Comparison of ENCODE assay signal across 25 cellular contexts in the genomic region with DNA sequence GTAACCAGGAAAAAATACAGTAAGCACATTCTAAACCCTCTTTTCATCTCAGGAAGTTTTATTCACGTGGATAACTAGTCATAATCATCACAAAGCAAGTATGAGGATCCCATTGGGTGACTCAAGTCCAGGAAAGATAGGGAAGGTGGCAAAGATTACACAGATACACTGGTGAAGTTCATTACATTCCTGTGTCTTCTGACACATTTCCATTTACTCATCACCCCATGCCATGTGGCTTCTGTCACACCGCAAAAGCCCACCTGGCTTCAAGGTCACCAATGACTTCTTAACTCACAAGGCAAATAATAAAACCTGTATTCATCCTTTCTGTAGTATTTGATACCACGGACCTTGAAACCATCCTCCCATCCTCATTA. TPM values are rescaled to one million over a fixed set of nuclear protein-coding genes. Genes with fewer than 3 reads are reported as not detected.
A peak's percentile ranks its signal among the peaks of the same experiment; 100 is the strongest.
DNase-seq lines count a peak whose midpoint lies in the region; ATAC-seq and TF ChIP-seq lines count a peak whose summit lies in the region.
"Had no signal": no experiment of that assay in that cellular context is flagged by ENCODE, and none has a peak within 500 bp of the region (broad histone marks: within the 10 kb centered on the region; RNA-seq: fewer than 3 reads in every experiment).

No MANE protein-coding gene starts in this region.

- H3K9me3 Mint-ChIP-seq in HFFc6, result no peaks in the 10 kb centered on the region
- H3K9me3 Mint-ChIP-seq: activated naive CD8-positive, alpha-beta T cell treated with anti-CD3 and anti-CD28 coated beads, Interleukin-2, amount 50 U/mL, for 24 hours; natural killer cell treated with Interleukin-12 subunit alpha and Interleukin-12 subunit beta and Interleukin-15 and Interleukin-18, amount 100 ng/mL, for 72 hours; stimulated activated naive B cell treated with anti-CD40 and anti-IgM and Interleukin-4, amounts not matched to agents 10 μg/mL and 1 μg/mL and 100 μg/mL, for 72 hours had no signal

- H3K36me3 Mint-ChIP-seq in HFFc6 (ENCODE audit: low read depth), result peaks cover 34% of the 10 kb centered on the region
- H3K36me3 Mint-ChIP-seq: activated CD8-positive, alpha-beta memory T cell treated with anti-CD3 and anti-CD28 coated beads, Interleukin-2, amount 10 ng/mL, durations not matched to agents 7 days and 5 days; natural killer cell treated with Interleukin-12 subunit alpha and Interleukin-12 subunit beta and Interleukin-15 and Interleukin-18, amount 100 ng/mL, for 72 hours; stimulated activated naive B cell treated with anti-CD40 and anti-IgM and Interleukin-4, amounts not matched to agents 10 μg/mL and 1 μg/mL and 100 μg/mL, for 72 hours had no signal

- H3K27me3 ChIP-seq in SJSA1 (replicated peaks) (no peaks in the 10 kb centered on the region), fibroblast of lung (ENCODE audit: control insufficient read depth, insufficient read depth, low read length) (no peaks in the 10 kb centered on the region)
- H3K27me3 ChIP-seq: BLaER1, right lobe of liver had no signal

- DNase-seq in HFFc6 (peak; percentile 61), SJSA1 (ENCODE audit: low read depth in 1 of 2, low spot score in 2 of 2) (peak in 1 of 2 experiments; percentile 34), fibroblast of lung (ENCODE audit: low read depth in 2 of 2) (peak in 1 of 2 donors; percentile 86)
- no peak for DNase-seq in activated CD4-positive, alpha-beta T cell treated with anti-CD3 and anti-CD28 coated beads for 1 hour
- DNase-seq: activated CD4-positive, alpha-beta T cell treated with anti-CD3 and anti-CD28 coated beads for 4 hours; activated CD8-positive, alpha-beta memory T cell treated with anti-CD3 and anti-CD28 coated beads, Interleukin-2, amount 10 ng/mL, durations not matched to agents 7 days and 5 days; activated naive CD8-positive, alpha-beta T cell treated with anti-CD3 and anti-CD28 coated beads, Interleukin-2, amount 50 U/mL, for 24 hours; gastrocnemius medialis; Karpas-422; mesenchymal stem cell; NCI-H1417 treated with DMSO at 0.1 percent for 48 hours; NCI-H69; OCI-M1; right lobe of liver; stimulated activated naive B cell treated with anti-CD40 and anti-IgM and Interleukin-4, amounts not matched to agents 10 μg/mL and 1 μg/mL and 100 μg/mL, for 72 hours had no signal

- H3K27me3 Mint-ChIP-seq in HFFc6 (ENCODE audit: insufficient read depth), result no peaks in the 10 kb centered on the region; the same call in 1 of the 2 replicates

- no peak overlapping the region for H2AFZ ChIP-seq in fibroblast of lung (ENCODE audit: low read length)
- H2AFZ ChIP-seq: parathyroid adenoma had no signal

- H4K20me1 ChIP-seq in fibroblast of lung (ENCODE audit: control insufficient read depth, extremely low read depth, insufficient read depth, low read length), result no peaks in the 10 kb centered on the region
- H4K20me1 ChIP-seq: BLaER1 had no signal

- no peak overlapping the region for H3K4me3 ChIP-seq in SJSA1
- no peak overlapping the region for H3K4me3 ChIP-seq in fibroblast of lung (replicated peaks in 1 of 4; ENCODE audit: control extremely low read depth in 1 of 4, insufficient read depth in 1 of 4, low read depth in 3 of 4, low read length in 4 of 4)
- H3K4me3 ChIP-seq: BLaER1, gastrocnemius medialis, right lobe of liver, SK-N-MC had no signal

- H3K9ac ChIP-seq in fibroblast of lung (ENCODE audit: insufficient read depth, low read length), result no peak overlapping the region
- H3K9ac ChIP-seq: BLaER1, parathyroid adenoma had no signal

- H3K79me2 ChIP-seq in fibroblast of lung (ENCODE audit: control insufficient read depth, insufficient read depth, low read length), result peaks cover 61% of the 10 kb centered on the region
- H3K79me2 ChIP-seq: parathyroid adenoma had no signal

- H3K36me3 ChIP-seq in SJSA1 (no peaks in the 10 kb centered on the region), fibroblast of lung (ENCODE audit: control insufficient read depth, insufficient read depth, low read length) (no peaks in the 10 kb centered on the region)
- H3K36me3 ChIP-seq: BLaER1, gastrocnemius medialis, right lobe of liver had no signal

- TF ChIP-seq CTCF in HFFc6 (IDR thresholded peaks at IDR 0.05), result no peak
- TF ChIP-seq CTCF in fibroblast of lung (conservative IDR thresholded peaks at IDR 0.05 in 1 of 2, IDR thresholded peaks at IDR 0.05 in 1 of 2; ENCODE audit: low read depth in 1 of 2, low read length in 2 of 2), result no peak

- H3K27ac Mint-ChIP-seq in HFFc6, result peak overlapping the region; percentile 80
- H3K27ac Mint-ChIP-seq: activated CD8-positive, alpha-beta memory T cell treated with anti-CD3 and anti-CD28 coated beads, Interleukin-2, amount 10 ng/mL, durations not matched to agents 7 days and 5 days; activated naive CD8-positive, alpha-beta T cell treated with anti-CD3 and anti-CD28 coated beads, Interleukin-2, amount 50 U/mL, for 24 hours; dendritic cell treated with granulocyte-macrophage colony-stimulating factor and Interleukin-4, amounts not matched to agents 40 ng/mL and 50 ng/mL, for 4 days; natural killer cell treated with Interleukin-12 subunit alpha and Interleukin-12 subunit beta and Interleukin-15 and Interleukin-18, amount 100 ng/mL, for 72 hours; stimulated activated naive B cell treated with anti-CD40 and anti-IgM and Interleukin-4, amounts not matched to agents 10 μg/mL and 1 μg/mL and 100 μg/mL, for 72 hours had no signal

- peak overlapping the region; percentile 49 for H3K4me3 Mint-ChIP-seq in HFFc6
- H3K4me3 Mint-ChIP-seq: activated CD8-positive, alpha-beta memory T cell treated with anti-CD3 and anti-CD28 coated beads, Interleukin-2, amount 10 ng/mL, durations not matched to agents 7 days and 5 days; activated naive CD8-positive, alpha-beta T cell treated with anti-CD3 and anti-CD28 coated beads, Interleukin-2, amount 50 U/mL, for 24 hours; dendritic cell treated with granulocyte-macrophage colony-stimulating factor and Interleukin-4, amounts not matched to agents 40 ng/mL and 50 ng/mL, for 4 days; natural killer cell treated with Interleukin-12 subunit alpha and Interleukin-12 subunit beta and Interleukin-15 and Interleukin-18, amount 100 ng/mL, for 72 hours; stimulated activated naive B cell treated with anti-CD40 and anti-IgM and Interleukin-4, amounts not matched to agents 10 μg/mL and 1 μg/mL and 100 μg/mL, for 72 hours had no signal

- H3K9me3 ChIP-seq in SJSA1 (replicated peaks) (no peaks in the 10 kb centered on the region), fibroblast of lung (ENCODE audit: control insufficient read depth, insufficient read depth, low read depth, low read length) (no peaks in the 10 kb centered on the region)
- H3K9me3 ChIP-seq: gastrocnemius medialis had no signal

- ATAC-seq in HG02759 (IDR thresholded peaks at IDR 0.05; ENCODE audit: unreplicated experiment), result no peak
- no peak for ATAC-seq in HG03342 (IDR thresholded peaks at IDR 0.05; ENCODE audit: unreplicated experiment)
- no peak for ATAC-seq in GM18868 (IDR thresholded peaks at IDR 0.05; ENCODE audit: unreplicated experiment)
- ATAC-seq: activated CD8-positive, alpha-beta memory T cell treated with anti-CD3 and anti-CD28 coated beads, Interleukin-2, amount 10 ng/mL, durations not matched to agents 7 days and 5 days; activated naive CD8-positive, alpha-beta T cell treated with anti-CD3 and anti-CD28 coated beads, Interleukin-2, amount 50 U/mL, for 24 hours; gastrocnemius medialis; HCT116; natural killer cell treated with Interleukin-12 subunit alpha and Interleukin-12 subunit beta and Interleukin-15 and Interleukin-18, amount 100 ng/mL, for 72 hours; right lobe of liver; stimulated activated naive B cell treated with anti-CD40 and anti-IgM and Interleukin-4, amounts not matched to agents 10 μg/mL and 1 μg/mL and 100 μg/mL, for 72 hours had no signal

- H3K4me1 ChIP-seq in SJSA1 (replicated peaks) (peaks cover 38% of the 10 kb centered on the region), fibroblast of lung (ENCODE audit: control insufficient read depth, extremely low read depth, insufficient read depth, low read length) (peaks cover 23% of the 10 kb centered on the region)
- H3K4me1 ChIP-seq: BLaER1, gastrocnemius medialis, parathyroid adenoma, right lobe of liver had no signal

- H3K4me2 ChIP-seq in fibroblast of lung (ENCODE audit: extremely low read depth, insufficient read depth, low read length), result no peak overlapping the region
- H3K4me2 ChIP-seq: BLaER1 had no signal

- peaks cover 69% of the 10 kb centered on the region for H3K4me1 Mint-ChIP-seq in HFFc6 (ENCODE audit: low read depth)
- H3K4me1 Mint-ChIP-seq: activated CD8-positive, alpha-beta memory T cell treated with anti-CD3 and anti-CD28 coated beads, Interleukin-2, amount 10 ng/mL, durations not matched to agents 7 days and 5 days; activated naive CD8-positive, alpha-beta T cell treated with anti-CD3 and anti-CD28 coated beads, Interleukin-2, amount 50 U/mL, for 24 hours had no signal

- peak overlapping the region; percentile 90; the same call in 1 of the 2 replicates for H3K27ac ChIP-seq in SJSA1
- peak overlapping the region; percentile 13 for H3K27ac ChIP-seq in fibroblast of lung (ENCODE audit: insufficient read depth, low read length)
- H3K27ac ChIP-seq: BLaER1, gastrocnemius medialis, parathyroid adenoma, right lobe of liver, SK-N-MC had no signal

RNA-seq across cellular contexts. Expression of a gene that starts 17.0 kb away (rescaled TPM):
- 10 to 100 TPM; 29.4 to 45.8 (median 36.5) TPM for total RNA-seq in HFFc6 (2021; fragmentation: NEBNext Ultra II Directional; extraction: Animal tissue kit (Norgen Biotek cat#: 25700))
- 12.9 and 16.8 TPM in 2 replicates for total RNA-seq in SJSA1 (2014; rRNA removed; shearing (Covaris generic))
- 28.5 and 48.7 TPM in 2 replicates for total RNA-seq in fibroblast of lung
- 2.4 and 13.1 TPM in 2 replicates for polyA plus RNA-seq in fibroblast of lung
- polyA plus RNA-seq in fibroblast of lung (2012), result 3.3 and 25.2 TPM in 2 replicates
- 1.2 and 4.0 TPM in 2 replicates for polyA minus RNA-seq in fibroblast of lung (ENCODE audit: low replicate concordance)
- total RNA-seq: endothelial cell of umbilical vein had no signal
- polyA plus RNA-seq: endothelial cell of umbilical vein had no signal
